Comparison of ENCODE assay signal across 10 cellular contexts in genomic region chr1:48526045-48526714, GRCh38. TPM values are rescaled to one million over a fixed set of nuclear protein-coding genes. Genes with fewer than 3 reads are reported as not detected.
DNase-seq lines count a peak whose midpoint lies in the region; ATAC-seq and TF ChIP-seq lines count a peak whose summit lies in the region.
"Had no signal": no experiment of that assay in that cellular context is flagged by ENCODE, and none has a peak within 500 bp of the region (broad histone marks: within the 10 kb centered on the region; RNA-seq: fewer than 3 reads in every experiment).

No MANE protein-coding gene starts in this region.

- TF ChIP-seq CTCF in prostate gland (IDR thresholded peaks at IDR 0.05), result no peak

- WGBS in prostate gland, result 45% methylated on average over 4 of the region's 4 CpGs

- no peaks in the 10 kb centered on the region for H3K9me3 ChIP-seq in prostate gland
- H3K9me3 ChIP-seq: suprapubic skin had no signal

- H3K27me3 ChIP-seq in prostate gland (replicated peaks; ENCODE audit: insufficient read depth), result no peaks in the 10 kb centered on the region

- intact Hi-C loops in prostate gland (cut with DNase I), result no loop called here

- no peak for TF ChIP-seq POLR2A in prostate gland (IDR thresholded peaks at IDR 0.05)

- no peaks in the 10 kb centered on the region for H3K4me1 ChIP-seq in prostate gland (replicated peaks)

- H3K4me3 ChIP-seq in prostate gland, result no peak overlapping the region
- H3K4me3 ChIP-seq: suprapubic skin had no signal

- ATAC-seq in esophagus mucosa (peak; percentile 37), HG03135 (IDR thresholded peaks at IDR 0.05; ENCODE audit: unreplicated experiment) (no peak), HG03432 (IDR thresholded peaks at IDR 0.05; ENCODE audit: unreplicated experiment) (no peak)

- DNase-seq in DMS79 treated with DMSO at 0.1 percent for 48 hours (lab: John Stamatoyannopoulos, UW) (peak; percentile 94), NCI-H2196 treated with DMSO at 0.1 percent for 48 hours (lab: John Stamatoyannopoulos, UW; ENCODE audit: unreplicated experiment) (peak; percentile 26), prostate gland (ENCODE audit: low spot score) (peak; percentile 29), kidney glomerular epithelial cell (lab: John Stamatoyannopoulos, UW) (no peak), cortex of kidney (lab: John Stamatoyannopoulos, UW) (no peak)
- DNase-seq: activated effector memory CD4-positive, alpha-beta T cell treated with anti-CD3 and anti-CD28 coated beads, Interleukin-2, amount 50 U/mL, for 16 hours had no signal

- H3K36me3 ChIP-seq in prostate gland, result no peaks in the 10 kb centered on the region
- H3K36me3 ChIP-seq: suprapubic skin had no signal

- H3K27ac ChIP-seq in prostate gland, result peak overlapping the region; percentile 18 to 59
- H3K27ac ChIP-seq: suprapubic skin had no signal

RNA-seq across cellular contexts. Expression of gene SPATA6, which starts 54.2 kb away (rescaled TPM):
- total RNA-seq in esophagus mucosa, result 5.5 TPM
- total RNA-seq in prostate gland, result 10 to 100 TPM; 12.2 to 23.2 TPM

Comparison
In these comparisons a context has a peak if more than half of its experiments do, and no peak if none do; other contexts are left out.
1. DNase-seq: peak in DMS79 treated with DMSO at 0.1 percent for 48 hours (single experiment), NCI-H2196 treated with DMSO at 0.1 percent for 48 hours (single experiment) and prostate gland (single experiment); none in kidney glomerular epithelial cell (single experiment) and cortex of kidney (single experiment).